In genomic region chr3:179683286-179683685, GRCh38 we compare ENCODE assay signal across 1 cellular context.
TF ChIP-seq lines count a peak whose summit lies in the region.

No MANE protein-coding gene starts in this region.

TF ChIP-seq in K562, 482 proteins besides CTCF, POLR2A, EP300 and RAD21:
- peak; percentile 47 for TF ChIP-seq CEBPB (tag; IDR thresholded peaks at IDR 0.05)
